1 cellular context compared by ENCODE assay signal in the genomic region with DNA sequence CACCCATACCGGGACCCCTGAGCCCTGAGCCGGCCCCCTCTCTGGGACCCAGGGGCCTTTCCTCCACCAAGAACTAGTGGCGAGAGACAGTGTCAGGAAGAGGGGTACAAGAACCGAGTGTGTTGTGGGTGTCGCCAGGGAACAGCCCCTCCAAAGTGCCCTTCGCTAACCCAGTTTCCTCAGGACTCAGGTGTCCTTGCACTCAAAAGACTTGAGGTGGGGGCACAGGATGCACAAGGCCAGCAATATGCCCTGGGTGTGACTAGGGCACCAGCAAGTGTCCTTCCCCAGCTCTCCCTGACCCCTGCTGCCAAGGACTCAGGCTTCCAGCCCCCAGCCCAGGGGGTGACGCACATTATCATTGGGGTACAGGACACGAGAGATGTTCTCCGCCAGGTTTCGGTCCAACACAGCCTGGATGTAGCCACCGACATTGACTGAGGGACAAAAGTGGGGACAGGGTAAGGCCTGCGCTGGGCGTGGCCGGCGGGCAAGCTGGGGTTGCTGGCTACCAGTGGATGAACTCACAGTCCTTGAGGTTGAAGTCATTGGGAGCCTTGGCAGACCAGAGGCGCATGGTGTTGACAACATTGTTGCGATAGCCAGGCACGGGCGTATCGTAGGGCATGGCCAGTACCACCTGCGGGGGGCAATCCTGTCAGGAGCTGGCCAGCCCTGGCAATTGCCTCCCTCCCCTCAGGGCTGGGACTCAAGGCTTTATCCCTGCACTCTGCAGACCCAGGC.
TF ChIP-seq lines count a peak whose summit lies in the region.

No MANE protein-coding gene starts in this region.

TF ChIP-seq in IMR-90, 13 proteins besides CTCF, POLR2A, EP300 and RAD21:
- TF ChIP-seq RFX5 (IDR thresholded peaks at IDR 0.05; ENCODE audit: low read depth, low read length) (no peak), SMC3 (IDR thresholded peaks at IDR 0.05; ENCODE audit: low read depth, low read length) (no peak), FOS (IDR thresholded peaks at IDR 0.05; ENCODE audit: low read depth, low read length) (no peak), NFE2L2 (IDR thresholded peaks at IDR 0.05; ENCODE audit: low read depth, low read length) (no peak), CHD1 (IDR thresholded peaks at IDR 0.05; ENCODE audit: low read depth, low read length) (no peak), RCOR1 (IDR thresholded peaks at IDR 0.05; ENCODE audit: insufficient replicate concordance, low read length) (no peak), ELK1 (IDR thresholded peaks at IDR 0.05; ENCODE audit: borderline replicate concordance, low read depth, low read length) (no peak), MAZ (IDR thresholded peaks at IDR 0.05; ENCODE audit: borderline replicate concordance, low read depth, low read length) (no peak), MXI1 (IDR thresholded peaks at IDR 0.05; ENCODE audit: borderline replicate concordance, low read depth, low read length) (no peak), BHLHE40 (IDR thresholded peaks at IDR 0.05; ENCODE audit: low read depth, low read length) (no peak), CEBPB (IDR thresholded peaks at IDR 0.05; ENCODE audit: low read depth, low read length) (no peak), MAFK (IDR thresholded peaks at IDR 0.05; ENCODE audit: low read depth, low read length) (no peak)
- TF ChIP-seq, protein P1, sequence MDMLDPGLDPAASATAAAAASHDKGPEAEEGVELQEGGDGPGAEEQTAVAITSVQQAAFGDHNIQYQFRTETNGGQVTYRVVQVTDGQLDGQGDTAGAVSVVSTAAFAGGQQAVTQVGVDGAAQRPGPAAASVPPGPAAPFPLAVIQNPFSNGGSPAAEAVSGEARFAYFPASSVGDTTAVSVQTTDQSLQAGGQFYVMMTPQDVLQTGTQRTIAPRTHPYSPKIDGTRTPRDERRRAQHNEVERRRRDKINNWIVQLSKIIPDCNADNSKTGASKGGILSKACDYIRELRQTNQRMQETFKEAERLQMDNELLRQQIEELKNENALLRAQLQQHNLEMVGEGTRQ (IDR thresholded peaks at IDR 0.05; ENCODE audit: low read depth, low read length), result no peak
TF ChIP-seq in IMR-90: peak in this region for 0.
